15 cellular contexts compared by ENCODE assay signal in the genomic region with DNA sequence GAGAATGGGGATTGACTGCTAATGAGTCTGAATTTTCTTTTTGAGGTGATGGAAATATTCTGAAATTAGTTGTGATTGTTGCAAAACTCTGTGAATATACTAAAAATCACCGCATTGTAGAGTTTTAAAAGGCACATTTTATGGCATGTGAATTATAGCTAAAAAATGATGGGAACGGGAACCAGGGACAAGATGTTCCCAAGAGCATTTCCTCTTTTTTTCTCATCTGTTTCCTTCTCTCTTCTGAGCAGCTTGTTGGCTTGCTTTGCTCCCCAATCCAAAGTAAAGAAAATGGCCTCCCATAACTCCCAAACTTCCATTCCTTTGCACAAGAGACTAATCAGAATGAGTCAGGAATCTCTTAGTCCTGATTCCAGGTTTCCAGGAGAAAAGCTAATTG.
DNase-seq lines count a peak whose midpoint lies in the region; ATAC-seq and TF ChIP-seq lines count a peak whose summit lies in the region.
"Had no signal": no experiment of that assay in that cellular context is flagged by ENCODE, and none has a peak within 500 bp of the region (broad histone marks: within the 10 kb centered on the region; RNA-seq: fewer than 3 reads in every experiment).

No MANE protein-coding gene starts in this region.

- WGBS in right cardiac atrium, result 58% methylated on average over 2 of the region's 2 CpGs

- no peak overlapping the region for H3K4me3 ChIP-seq in right cardiac atrium (ENCODE audit: low read length)
- no peak overlapping the region for H3K4me3 ChIP-seq in uterus
- H3K4me3 ChIP-seq: GM23248, HAP-1 had no signal

- no peak for TF ChIP-seq CTCF in uterus (IDR thresholded peaks at IDR 0.05)

- H3K9me3 ChIP-seq in right cardiac atrium (ENCODE audit: control insufficient read depth, low read length) (no peaks in the 10 kb centered on the region), uterus (no peaks in the 10 kb centered on the region)
- H3K9me3 ChIP-seq: BE2C, Caco-2, HAP-1 had no signal

- ATAC-seq in Right ventricle myocardium superior (ENCODE audit: poor library complexity), result peak; percentile 22
- ATAC-seq in right cardiac atrium, result no peak
- no peak for ATAC-seq in HG03280 (IDR thresholded peaks at IDR 0.05; ENCODE audit: unreplicated experiment)

- H3K27me3 ChIP-seq in right cardiac atrium (ENCODE audit: control insufficient read depth, insufficient read depth) (no peaks in the 10 kb centered on the region), uterus (no peaks in the 10 kb centered on the region)
- H3K27me3 ChIP-seq: BE2C had no signal

- H3K36me3 ChIP-seq in uterus, result no peaks in the 10 kb centered on the region
- H3K36me3 ChIP-seq: BE2C, HAP-1 had no signal

- no peak for DNase-seq in Right ventricle myocardium superior
- DNase-seq in right cardiac atrium, result no peak
- DNase-seq in MV-4-11 (lab: John Stamatoyannopoulos, UW), result peak; percentile 22
- peak; percentile 11 for DNase-seq in medulla oblongata (ENCODE audit: extremely low spot score)
- DNase-seq in uterus, result no peak
- DNase-seq in islet precursor cell, result no peak
- DNase-seq: ACHN; BE2C; C1 segment of cervical spinal cord; Caco-2; CD4-positive, alpha-beta T cell; GM23248 had no signal

- H3K27ac ChIP-seq in right cardiac atrium (ENCODE audit: low read length) (no peak overlapping the region), uterus (peak overlapping the region; percentile 45 to 60)
- H3K27ac ChIP-seq: GM23248, HL-60 had no signal

- intact Hi-C loops in Right ventricle myocardium superior (cut with DNase I), result no loop called here
- intact Hi-C loops in right cardiac atrium (cut with DNase I), result no loop called here
- intact Hi-C loops in uterus (cut with DNase I; ENCODE audit: low total_unique reads), result no loop called here

- H3K4me1 ChIP-seq in right cardiac atrium (ENCODE audit: control insufficient read depth, insufficient read depth, low read length), result no peaks in the 10 kb centered on the region
- H3K4me1 ChIP-seq in uterus, result no peaks in the 10 kb centered on the region
- H3K4me1 ChIP-seq: BE2C, Caco-2, HAP-1 had no signal

- TF ChIP-seq POLR2A in uterus (IDR thresholded peaks at IDR 0.05), result no peak

Comparison
In these comparisons a context has a peak if more than half of its experiments do, and no peak if none do; other contexts are left out.
1. DNase-seq: peak in MV-4-11 (single experiment) and medulla oblongata (single experiment); none in Right ventricle myocardium superior (single experiment), right cardiac atrium (0 of 3), uterus (0 of 2) and islet precursor cell (single experiment).